In genomic region chr1:44239337-44239960, GRCh38 we compare ENCODE assay signal across 1 cellular context.
TF ChIP-seq lines count a peak whose summit lies in the region.

No MANE protein-coding gene starts in this region.

TF ChIP-seq in K562, 482 proteins besides CTCF, POLR2A, EP300 and RAD21 (continued from another document):
- TF ChIP-seq TFAP4 (CRISPR knock-in tag; IDR thresholded peaks at IDR 0.05; ENCODE audit: borderline replicate concordance) (peak; percentile 52; the same call in 1 of the 2 replicates), ZNF23 (CRISPR knock-in tag; IDR thresholded peaks at IDR 0.05) (no peak), NFIC (IDR thresholded peaks at IDR 0.05) (peak; percentile 96), ZNF263 (CRISPR knock-in tag; IDR thresholded peaks at IDR 0.05; ENCODE audit: borderline replicate concordance) (peak; percentile 82), NKRF (IDR thresholded peaks at IDR 0.05; ENCODE audit: borderline replicate concordance) (no peak), MYBL2 (IDR thresholded peaks at IDR 0.05; ENCODE audit: low read depth) (no peak), MYBL2 (CRISPR knock-in tag; IDR thresholded peaks at IDR 0.05; ENCODE audit: borderline replicate concordance) (no peak)
- TF ChIP-seq, protein P1, sequence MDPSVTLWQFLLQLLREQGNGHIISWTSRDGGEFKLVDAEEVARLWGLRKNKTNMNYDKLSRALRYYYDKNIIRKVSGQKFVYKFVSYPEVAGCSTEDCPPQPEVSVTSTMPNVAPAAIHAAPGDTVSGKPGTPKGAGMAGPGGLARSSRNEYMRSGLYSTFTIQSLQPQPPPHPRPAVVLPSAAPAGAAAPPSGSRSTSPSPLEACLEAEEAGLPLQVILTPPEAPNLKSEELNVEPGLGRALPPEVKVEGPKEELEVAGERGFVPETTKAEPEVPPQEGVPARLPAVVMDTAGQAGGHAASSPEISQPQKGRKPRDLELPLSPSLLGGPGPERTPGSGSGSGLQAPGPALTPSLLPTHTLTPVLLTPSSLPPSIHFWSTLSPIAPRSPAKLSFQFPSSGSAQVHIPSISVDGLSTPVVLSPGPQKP (CRISPR knock-in tag; IDR thresholded peaks at IDR 0.05): no peak
